In genomic region chr2:152025678-152026287, GRCh38 we compare ENCODE assay signal across 8 cellular contexts.
DNase-seq lines count a peak whose midpoint lies in the region; ATAC-seq, FAIRE-seq and TF ChIP-seq lines count a peak whose summit lies in the region.

No MANE protein-coding gene starts in this region.

- H3K9ac ChIP-seq in H9 (ENCODE audit: extremely low read depth, insufficient read length, low read length) = no peak overlapping the region

- no peak for TF ChIP-seq EP300 in suprapubic skin (IDR thresholded peaks at IDR 0.05)

- H2AFZ ChIP-seq in H9 (ENCODE audit: low read length) = no peak overlapping the region

- no peak overlapping the region for H3K14ac ChIP-seq in H9 (ENCODE audit: insufficient read depth, low read length)

- H3K4me3 ChIP-seq in RWPE2 (ENCODE audit: severe bottlenecking) (no peak overlapping the region), suprapubic skin (peak overlapping the region; percentile 29)

- no peak overlapping the region for H4K91ac ChIP-seq in H9 (ENCODE audit: insufficient read length, low read depth, low read length)

- no peak overlapping the region; a peak in 1 of 7 replicates for H3K27ac Mint-ChIP-seq in H9

- H3K4me3 Mint-ChIP-seq in H9 = peak overlapping the region; percentile 54 to 74

- H3K9me3 ChIP-seq in H9 (ENCODE audit: control insufficient read depth, low read depth, low read length) = no peaks in the 10 kb centered on the region
- H3K9me3 ChIP-seq in RWPE2 (ENCODE audit: severe bottlenecking) = no peaks in the 10 kb centered on the region
- H3K9me3 ChIP-seq in suprapubic skin = no peaks in the 10 kb centered on the region

- H3K4me1 ChIP-seq in H9 (ENCODE audit: insufficient read depth, low read length) (no peaks in the 10 kb centered on the region), RWPE2 (ENCODE audit: insufficient read depth, poor library complexity, severe bottlenecking) (no peaks in the 10 kb centered on the region), foreskin keratinocyte (no peaks in the 10 kb centered on the region), suprapubic skin (peaks cover 25% of the 10 kb centered on the region)

- peaks cover 7% of the 10 kb centered on the region for H3K27me3 Mint-ChIP-seq in H9 (ENCODE audit: low read depth)

- DNase-seq in H9 (peak; percentile 85), LoVo (ENCODE audit: low spot score) (peak; percentile 76), RWPE2 (ENCODE audit: low spot score) (peak; percentile 62), foreskin keratinocyte (peak; percentile 28 to 68), omental fat pad (ENCODE audit: low spot score) (peak; percentile 78), suprapubic skin (ENCODE audit: low spot score in 2 of 2) (peak; percentile 85 to 89)
- peak; percentile 91 for DNase-seq in activated effector memory CD4-positive, alpha-beta T cell treated with anti-CD3 and anti-CD28 coated beads, Interleukin-2, amount 50 U/mL, for 16 hours

- H3K27me3 ChIP-seq in H9 (ENCODE audit: insufficient read depth, low read length) = no peaks in the 10 kb centered on the region
- H3K27me3 ChIP-seq in RWPE2 (ENCODE audit: insufficient read depth, poor library complexity, severe bottlenecking) = no peaks in the 10 kb centered on the region
- H3K27me3 ChIP-seq in foreskin keratinocyte = peaks cover 11% of the 10 kb centered on the region
- H3K27me3 ChIP-seq in suprapubic skin = no peaks in the 10 kb centered on the region

- H3K23ac ChIP-seq in H9 (ENCODE audit: insufficient read length, low read depth, low read length) = no peak overlapping the region

- no peak overlapping the region for H4K8ac ChIP-seq in H9 (replicated peaks; ENCODE audit: insufficient read length, low read depth, low read length)

- no peak overlapping the region for H2AK5ac ChIP-seq in H9 (ENCODE audit: insufficient read length, low read length)

- peaks cover 3% of the 10 kb centered on the region for H3K23me2 ChIP-seq in H9 (ENCODE audit: insufficient read length, low read depth, low read length, poor library complexity, severe bottlenecking)

- H3K9me3 Mint-ChIP-seq in H9 = peaks cover 0 to 2% of the 10 kb centered on the region in 2 experiments; a peak in 1 of 5 replicates

- H4K5ac ChIP-seq in H9 (ENCODE audit: insufficient read length, low read depth, low read length) = no peak overlapping the region

- H2BK5ac ChIP-seq in H9 (ENCODE audit: insufficient read length, low read length) = no peak overlapping the region

- no peak for TF ChIP-seq POLR2A in suprapubic skin (IDR thresholded peaks at IDR 0.05)

- no peak overlapping the region for H2BK20ac ChIP-seq in H9 (ENCODE audit: low read depth, low read length, poor library complexity, severe bottlenecking)

- 0 out of 2 replicates have a peak, but pooled peaks cover 1% of the 10 kb centered on the region for H3K79me2 ChIP-seq in H9 (ENCODE audit: insufficient read depth, low read length)

- H4K20me1 ChIP-seq in H9 (ENCODE audit: control insufficient read depth, insufficient read depth, insufficient read length) = no peaks in the 10 kb centered on the region

- H3K4ac ChIP-seq in H9 (ENCODE audit: low read depth, low read length) = no peak overlapping the region

- no peak overlapping the region for H3T11ph ChIP-seq in H9 (ENCODE audit: low read length)

- peak; percentile 92 for ATAC-seq in RWPE2 (ENCODE audit: low read depth)
- ATAC-seq in foreskin keratinocyte = peak; percentile 88
- ATAC-seq in omental fat pad (ENCODE audit: low FRiP score) = peak; percentile 93

- no peaks in the 10 kb centered on the region for H3K36me3 Mint-ChIP-seq in H9 (ENCODE audit: insufficient read depth in 1 of 3, low read depth in 3 of 3)

- no CpG with 5 or more reads among the region's 15 CpGs for WGBS in H9 (ENCODE audit: extremely low coverage, insufficient read length, low lambda C conversion rate)
- WGBS in suprapubic skin = 19% methylated on average over 15 of the region's 15 CpGs

- no peak overlapping the region for H3K18ac ChIP-seq in H9 (ENCODE audit: insufficient read length, low read depth, low read length)

- H3K4me1 Mint-ChIP-seq in H9 = peaks cover 0 to 2% of the 10 kb centered on the region in 2 experiments; a peak in 1 of 4 replicates

- H2BK15ac ChIP-seq in H9 (ENCODE audit: low read depth, low read length) = no peak overlapping the region

- H3K56ac ChIP-seq in H9 (ENCODE audit: insufficient read length, low read depth, low read length) = no peak overlapping the region

- FAIRE-seq in G401.6 (lab: Jason Lieb, UNC) = peak; percentile 87

- H3K36me3 ChIP-seq in RWPE2 (ENCODE audit: low read depth) (no peaks in the 10 kb centered on the region), suprapubic skin (no peaks in the 10 kb centered on the region)

- no peak overlapping the region for H2BK120ac ChIP-seq in H9 (ENCODE audit: low read depth, low read length, poor library complexity, severe bottlenecking)

- H2BK12ac ChIP-seq in H9 (ENCODE audit: insufficient read length, low read depth, low read length) = no peak overlapping the region

- peak overlapping the region; percentile 51 for H3K4me2 ChIP-seq in H9 (ENCODE audit: insufficient read depth, insufficient read length, low read length)

- TF ChIP-seq CTCF in H9 (conservative IDR thresholded peaks at IDR 0.05) (peak; percentile 99), RWPE2 (IDR thresholded peaks at IDR 0.05; ENCODE audit: poor library complexity, severe bottlenecking) (peak; percentile 97), foreskin keratinocyte (conservative IDR thresholded peaks at IDR 0.05) (peak; percentile 92), omental fat pad (IDR thresholded peaks at IDR 0.05) (peak in 2 of 3 donors; percentile 63 to 92), suprapubic skin (IDR thresholded peaks at IDR 0.05) (peak; percentile 79 to 94)

- H3K79me1 ChIP-seq in H9 (ENCODE audit: insufficient read depth, low read depth, low read length, poor library complexity, severe bottlenecking) = no peaks in the 10 kb centered on the region

- H3K27ac ChIP-seq in H9 (ENCODE audit: insufficient read length, low read depth, low read length) = no peak overlapping the region
- H3K27ac ChIP-seq in RWPE2 (ENCODE audit: poor library complexity, severe bottlenecking) = no peak overlapping the region
- H3K27ac ChIP-seq in foreskin keratinocyte = no peak overlapping the region
- no peak overlapping the region for H3K27ac ChIP-seq in suprapubic skin
